Comparison of ENCODE assay signal across 5 cellular contexts in the genomic region with DNA sequence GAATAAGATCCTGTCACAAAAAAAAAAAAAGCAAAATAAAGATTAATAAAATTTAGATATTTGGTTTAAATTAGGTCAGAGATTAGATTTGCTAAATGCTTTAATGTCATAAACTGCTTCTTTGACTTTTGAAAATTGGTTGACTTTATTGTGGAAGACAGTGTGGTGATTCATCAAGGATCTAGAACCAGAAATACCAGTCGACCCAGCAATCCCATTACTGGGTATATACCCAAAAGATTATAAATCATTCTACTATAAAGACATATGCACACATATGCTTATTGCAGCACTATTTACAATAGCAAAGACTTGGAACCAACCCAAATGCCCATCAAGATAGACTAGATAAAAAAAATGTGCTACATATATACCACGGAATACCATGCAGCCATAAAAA. TPM values are rescaled to one million over a fixed set of nuclear protein-coding genes. Genes with fewer than 3 reads are reported as not detected.
A peak's percentile ranks its signal among the peaks of the same experiment; 100 is the strongest.
DNase-seq lines count a peak whose midpoint lies in the region; ATAC-seq and TF ChIP-seq lines count a peak whose summit lies in the region.
"Not testable (repeated sequence)": the region's sequence is repeated elsewhere in the genome, so short reads cannot be mapped to it uniquely, and the experiment has no call there.

No MANE protein-coding gene starts in this region.

- CTCF ChIA-PET in PC-9 (lab: Charles Lee) = not testable (repeated sequence)

- not testable (repeated sequence) for H3F3A ChIP-seq in PC-9 (ENCODE audit: insufficient read depth, low read depth)

- DNase-seq in HT-29 (ENCODE audit: low spot score) (peak; percentile 17), PC-9 (peak; percentile 16 to 66), colonic mucosa (peak; percentile 60), prostate gland (ENCODE audit: low spot score) (peak; percentile 40)
- DNase-seq in left colon = not testable (repeated sequence)

- H3K36me3 ChIP-seq in PC-9 (ENCODE audit: low read depth); colonic mucosa; prostate gland: not testable (repeated sequence)

- ATAC-seq in left colon = peak; percentile 31

- H3K4me1 ChIP-seq in PC-9 (replicated peaks; ENCODE audit: insufficient read depth); colonic mucosa; prostate gland (replicated peaks): not testable (repeated sequence)

- not testable (repeated sequence) for H3K4me2 ChIP-seq in PC-9

- intact Hi-C loops in PC-9 (cut with micrococcal nuclease; ENCODE audit: unreplicated experiment); colonic mucosa (cut with DNase I); left colon (cut with DNase I, micrococcal nuclease); prostate gland (cut with DNase I): not testable (repeated sequence)

- POLR2A ChIA-PET in PC-9 (lab: Charles Lee; ENCODE audit: unreplicated experiment) = not testable (repeated sequence)

- not testable (repeated sequence) for TF ChIP-seq CTCF in PC-9 (conservative IDR thresholded peaks at IDR 0.05); colonic mucosa (IDR thresholded peaks at IDR 0.05); prostate gland (IDR thresholded peaks at IDR 0.05)

- not testable (repeated sequence) for H4K20me1 ChIP-seq in PC-9 (ENCODE audit: insufficient read depth)

- H2AFZ ChIP-seq in PC-9 = not testable (repeated sequence)

- H3K9ac ChIP-seq in colonic mucosa (ENCODE audit: low read depth in 2 of 2, low read length in 2 of 2) = not testable (repeated sequence)

- H3K9me2 ChIP-seq in PC-9 (ENCODE audit: insufficient read depth) = not testable (repeated sequence)

- TF ChIP-seq POLR2A in prostate gland (IDR thresholded peaks at IDR 0.05) = not testable (repeated sequence)

- WGBS in prostate gland = 32% methylated on average over 2 of the region's 2 CpGs

- BruUV-seq in PC-9 (replicated peaks; lab: Mats Ljungman, UMichigan) = not testable (repeated sequence)

- H3K27ac ChIP-seq in PC-9, colonic mucosa, prostate gland: not testable (repeated sequence)

- H3K27me3 ChIP-seq in PC-9 (ENCODE audit: insufficient read depth, low read depth); colonic mucosa; prostate gland (replicated peaks; ENCODE audit: insufficient read depth): not testable (repeated sequence)

- H3K79me2 ChIP-seq in PC-9 (ENCODE audit: low read depth) = not testable (repeated sequence)

- not testable (repeated sequence) for H3K9me3 ChIP-seq in PC-9 (ENCODE audit: insufficient read depth, low read depth); colonic mucosa; prostate gland

- not testable (repeated sequence) for H3K4me3 ChIP-seq in PC-9, colonic mucosa, prostate gland

RNA-seq across cellular contexts. Expression of gene GPD1L, which starts 54.2 kb away (rescaled TPM):
- total RNA-seq in HT-29 (2014; rRNA removed; shearing (Covaris generic)) = 6.0 and 12.9 TPM in 2 replicates
- total RNA-seq in PC-9 (2021) (10.3 and 11.2 TPM in 2 replicates), colonic mucosa (10 to 100 TPM; 70.3 to 78.4 TPM), left colon (10 to 100 TPM; 91.1 to 93.1 TPM), prostate gland (10 to 100 TPM; 50.4 to 70.8 TPM)
